Comparison of ENCODE assay signal across 25 cellular contexts in genomic region chr10:4016214-4016740, GRCh38.
"Had no signal": no experiment of that assay in that cellular context is flagged by ENCODE, and none has a peak within 500 bp of the region (broad histone marks: within the 10 kb centered on the region; RNA-seq: fewer than 3 reads in every experiment).

No MANE protein-coding gene starts in this region.

- H3K27ac ChIP-seq: ascending aorta, body of pancreas, PC-9 had no signal

- H3K27me3 ChIP-seq: ascending aorta, body of pancreas had no signal

- H3K36me3 ChIP-seq: ascending aorta had no signal

- DNase-seq: activated CD4-positive, alpha-beta T cell treated with anti-CD3 and anti-CD28 coated beads for 4 hours; activated CD4-positive, alpha-beta T cell treated with anti-CD3 and anti-CD28 coated beads, Interleukin-2, amount 50 U/mL, for 4 hours; activated CD8-positive, alpha-beta memory T cell treated with anti-CD3 and anti-CD28 coated beads, Interleukin-2, amount 50 U/mL, for 48 hours; activated naive CD4-positive, alpha-beta T cell; activated naive CD8-positive, alpha-beta T cell treated with anti-CD3 and anti-CD28 coated beads, Interleukin-2, amount 50 U/mL, for 24 hours; activated T-cell treated with anti-CD3 and anti-CD28 coated beads, Interleukin-2, amount 50 U/mL, for 1 hour; amniotic stem cell; body of pancreas; central memory CD4-positive, alpha-beta T cell; Karpas-422; MM.1S; NCI-H1105; NCI-H1436; NCI-H1694 treated with DMSO at 0.1 percent for 48 hours; NCI-H2029 treated with DMSO at 0.1 percent for 48 hours; NCI-H510A treated with DMSO at 0.1 percent for 48 hours; PC-9; SIG-M5; T-helper 17 cell; T-helper 9 cell had no signal

- H3K4me1 ChIP-seq: ascending aorta, body of pancreas had no signal

- H2AFZ ChIP-seq: PC-9 had no signal

- H3K4me2 ChIP-seq: PC-9 had no signal

- H3K9me3 ChIP-seq: body of pancreas had no signal

- FAIRE-seq: TTC549 had no signal

- ATAC-seq: activated CD4-positive, CD25-positive, alpha-beta regulatory T cell treated with anti-CD3 and anti-CD28 coated beads, Interleukin-2, amount 50 U/mL, for 24 hours; activated CD8-positive, alpha-beta T cell treated with anti-CD3 and anti-CD28 coated beads, Interleukin-2, amount 10 ng/mL, durations not matched to agents 7 days and 5 days; activated naive CD4-positive, alpha-beta T cell treated with anti-CD3 and anti-CD28 coated beads, Interleukin-2, amount 50 U/mL, for 72 hours; activated naive CD8-positive, alpha-beta T cell treated with anti-CD3 and anti-CD28 coated beads, Interleukin-2, amount 50 U/mL, for 24 hours; body of pancreas; T-helper 17 cell had no signal

- H3K4me3 ChIP-seq: ascending aorta, body of pancreas, PC-9 had no signal
